In genomic region chr12:130863298-130863697, GRCh38 we compare ENCODE assay signal across 18 cellular contexts.
"Had no signal": no experiment of that assay in that cellular context is flagged by ENCODE, and none has a peak within 500 bp of the region (broad histone marks: within the 10 kb centered on the region; RNA-seq: fewer than 3 reads in every experiment).

No MANE protein-coding gene starts in this region.

- H3K27ac ChIP-seq: cardiac muscle cell, coronary artery, hepatocyte, psoas muscle had no signal

- H3K4me3 Mint-ChIP-seq: activated CD8-positive, alpha-beta T cell treated with anti-CD3 and anti-CD28 coated beads for 36 hours; activated naive CD4-positive, alpha-beta T cell treated with anti-CD3 and anti-CD28 coated beads for 36 hours; activated T-helper 17 cell treated with anti-CD3 and anti-CD28 coated beads, Interleukin-2, amount 50 U/mL, for 72 hours; naive thymus-derived CD8-positive, alpha-beta T cell had no signal

- H3K9me3 ChIP-seq: mucosa of descending colon, psoas muscle had no signal

- ATAC-seq: activated CD8-positive, alpha-beta T cell treated with anti-CD3 and anti-CD28 coated beads for 36 hours; activated T-helper 17 cell treated with anti-CD3 and anti-CD28 coated beads, Interleukin-2, amount 50 U/mL, for 72 hours; mucosa of descending colon; naive thymus-derived CD8-positive, alpha-beta T cell; psoas muscle; sciatic nerve; stimulated activated naive CD8-positive, alpha-beta T cell treated with anti-CD3 and anti-CD28 coated beads, Interleukin-15, Interleukin-2, amounts not matched to agents 100 U/mL and 50 U/mL, for 24 hours had no signal

- H3K27me3 Mint-ChIP-seq: activated CD8-positive, alpha-beta T cell treated with anti-CD3 and anti-CD28 coated beads for 36 hours; activated T-helper 17 cell treated with anti-CD3 and anti-CD28 coated beads, Interleukin-2, amount 50 U/mL, for 72 hours; naive thymus-derived CD8-positive, alpha-beta T cell had no signal

- H3K36me3 Mint-ChIP-seq: naive thymus-derived CD8-positive, alpha-beta T cell had no signal

- H3K4me1 ChIP-seq: psoas muscle had no signal

- H3K27ac Mint-ChIP-seq: activated CD8-positive, alpha-beta T cell treated with anti-CD3 and anti-CD28 coated beads for 36 hours; activated naive CD4-positive, alpha-beta T cell treated with anti-CD3 and anti-CD28 coated beads for 36 hours; activated T-helper 17 cell treated with anti-CD3 and anti-CD28 coated beads, Interleukin-2, amount 50 U/mL, for 72 hours had no signal

- H3K4me3 ChIP-seq: cardiac muscle cell, coronary artery, hepatocyte, mucosa of descending colon, psoas muscle had no signal

- H2AFZ ChIP-seq: hepatocyte had no signal

- H3K27me3 ChIP-seq: cardiac muscle cell, hepatocyte had no signal

- H3K9me3 Mint-ChIP-seq: activated T-helper 17 cell treated with anti-CD3 and anti-CD28 coated beads, Interleukin-2, amount 50 U/mL, for 72 hours had no signal

- DNase-seq: activated CD8-positive, alpha-beta T cell treated with anti-CD3 and anti-CD28 coated beads for 36 hours; activated naive CD4-positive, alpha-beta T cell treated with anti-CD3 and anti-CD28 coated beads for 36 hours; effector CD4-positive, alpha-beta T cell; erythroblast; kidney glomerular epithelial cell; mucosa of descending colon; naive thymus-derived CD8-positive, alpha-beta T cell; nucleus accumbens; psoas muscle; stimulated activated CD4-positive, alpha-beta T cell treated with anti-CD3 and anti-CD28 coated beads, Interleukin-2, amount 100 ng/mL, for 48 hours; stimulated activated CD8-positive, alpha-beta memory T cell treated with anti-CD3 and anti-CD28 coated beads, Interleukin-4, amount 100 ng/mL, for 48 hours; stimulated activated naive CD8-positive, alpha-beta T cell treated with anti-CD3 and anti-CD28 coated beads, Interleukin-15, Interleukin-2, amounts not matched to agents 100 U/mL and 50 U/mL, for 24 hours; T-helper 9 cell had no signal

- H3K4me2 ChIP-seq: hepatocyte had no signal

- H3K79me2 ChIP-seq: hepatocyte had no signal

- H3K36me3 ChIP-seq: cardiac muscle cell had no signal
